ENCODE assay signal across 8 cellular contexts in genomic region chr1:207823880-207824566, GRCh38.
DNase-seq lines count a peak whose midpoint lies in the region; ATAC-seq and TF ChIP-seq lines count a peak whose summit lies in the region.

No MANE protein-coding gene starts in this region.

- H3K4me3 Mint-ChIP-seq in CD4-positive, alpha-beta T cell, result peak overlapping the region; percentile 94
- H3K4me3 Mint-ChIP-seq in activated CD4-positive, alpha-beta T cell treated with anti-CD3 and anti-CD28 coated beads, Interleukin-2, amount 10 ng/mL, durations not matched to agents 7 days and 5 days, result peak overlapping the region; percentile 70

- peaks cover 51 to 100% of the 10 kb centered on the region in 2 donors for H3K4me1 ChIP-seq in left lung

- TF ChIP-seq CTCF in CD4-positive, alpha-beta T cell (IDR thresholded peaks at IDR 0.05), result peak; percentile 67
- TF ChIP-seq CTCF in left lung (IDR thresholded peaks at IDR 0.05), result peak; percentile 44 to 76

- intact Hi-C loops in CD4-positive, alpha-beta T cell (cut with DNase I, micrococcal nuclease), result no loop called here
- intact Hi-C loops in left lung (cut with DNase I), result no loop called here

- H3K36me3 Mint-ChIP-seq in CD4-positive, alpha-beta T cell (ENCODE audit: low read depth), result peaks cover 43% of the 10 kb centered on the region
- peaks cover 24% of the 10 kb centered on the region for H3K36me3 Mint-ChIP-seq in activated CD4-positive, alpha-beta T cell treated with anti-CD3 and anti-CD28 coated beads, Interleukin-2, amount 10 ng/mL, durations not matched to agents 7 days and 5 days (ENCODE audit: low read depth)

- peak overlapping the region; percentile 38 to 59 for H3K4me3 ChIP-seq in left lung

- H3K27me3 Mint-ChIP-seq in CD4-positive, alpha-beta T cell, result peaks cover 5% of the 10 kb centered on the region
- peaks cover 2% of the 10 kb centered on the region for H3K27me3 Mint-ChIP-seq in activated CD4-positive, alpha-beta T cell treated with anti-CD3 and anti-CD28 coated beads, Interleukin-2, amount 10 ng/mL, durations not matched to agents 7 days and 5 days

- H3K27me3 ChIP-seq in CD4-positive, alpha-beta T cell (ENCODE audit: control insufficient read depth, insufficient read depth, low read length), result no peaks in the 10 kb centered on the region
- H3K27me3 ChIP-seq in left lung, result no peaks in the 10 kb centered on the region

- peak overlapping the region; percentile 91 for H3K27ac ChIP-seq in CD4-positive, alpha-beta T cell (ENCODE audit: low read depth, low read length)
- H3K27ac ChIP-seq in cingulate gyrus (ENCODE audit: low read depth, low read length), result peak overlapping the region; percentile 100
- peak overlapping the region; percentile 95 to 98 for H3K27ac ChIP-seq in left lung

- H3K27ac Mint-ChIP-seq in CD4-positive, alpha-beta T cell, result peak overlapping the region; percentile 98
- H3K27ac Mint-ChIP-seq in activated CD4-positive, alpha-beta T cell treated with anti-CD3 and anti-CD28 coated beads, Interleukin-2, amount 10 ng/mL, durations not matched to agents 7 days and 5 days, result peak overlapping the region; percentile 95

- CTCF ChIA-PET in CD4-positive, alpha-beta T cell (lab: Charles Lee), result interaction anchor here (0.6 to 3.3 kb wide), 14 partner anchors 9 to 140 kb away, joined by 3 to 53 read pairs (median 6); no protein-coding TSS in a partner anchor
- CTCF ChIA-PET in activated CD4-positive, alpha-beta T cell treated with anti-CD3 and anti-CD28 coated beads, Interleukin-2, amount 10 ng/mL, durations not matched to agents 7 days and 5 days (lab: Charles Lee), result interaction anchor here (0.6 to 4.6 kb wide), 18 partner anchors 8 to 139 kb away, joined by 3 to 39 read pairs (median 6); no protein-coding TSS in a partner anchor

- peak; percentile 56 for ATAC-seq in CD4-positive, alpha-beta T cell (ENCODE audit: poor library complexity)
- peak; percentile 15 for ATAC-seq in GM21367 (IDR thresholded peaks at IDR 0.05; ENCODE audit: unreplicated experiment)
- ATAC-seq in left lung, result peak; percentile 67
- ATAC-seq in GM19328 (IDR thresholded peaks at IDR 0.05; ENCODE audit: unreplicated experiment), result no peak

- H3K4me1 Mint-ChIP-seq in CD4-positive, alpha-beta T cell (ENCODE audit: low read depth), result peaks cover 85% of the 10 kb centered on the region
- H3K4me1 Mint-ChIP-seq in activated CD4-positive, alpha-beta T cell treated with anti-CD3 and anti-CD28 coated beads, Interleukin-2, amount 10 ng/mL, durations not matched to agents 7 days and 5 days, result peaks cover 74% of the 10 kb centered on the region

- H3K36me3 ChIP-seq in left lung, result peaks cover 0 to 13% of the 10 kb centered on the region in 2 donors

- peak; percentile 58 to 88 (median 70) for DNase-seq in CD4-positive, alpha-beta T cell
- DNase-seq in M059J (ENCODE audit: low read depth) (peak; percentile 32), left lung (peak; percentile 80 to 86)
- peak; percentile 86 for DNase-seq in activated CD4-positive, alpha-beta T cell treated with anti-CD3 and anti-CD28 coated beads, Interleukin-2, amount 10 ng/mL, durations not matched to agents 7 days and 5 days
- DNase-seq in stimulated activated CD4-positive, alpha-beta T cell treated with anti-CD3 and anti-CD28 coated beads, Interleukin-1b, Interleukin-23, amount 100 ng/mL, for 4 hours (ENCODE audit: low read depth in 2 of 2), result peak; percentile 52 to 62

- H3K9me3 ChIP-seq in CD4-positive, alpha-beta T cell (ENCODE audit: control insufficient read depth, low read length), result no peaks in the 10 kb centered on the region
- no peaks in the 10 kb centered on the region for H3K9me3 ChIP-seq in left lung

- POLR2A ChIA-PET in CD4-positive, alpha-beta T cell (lab: Charles Lee), result interaction anchor here (0.5 to 3.3 kb wide), 22 partner anchors 8 to 502 kb away, joined by 3 to 158 read pairs (median 8); partner anchors contain the start of genes CD46, CD55 and PLXNA2
- POLR2A ChIA-PET in activated CD4-positive, alpha-beta T cell treated with anti-CD3 and anti-CD28 coated beads, Interleukin-2, amount 10 ng/mL, durations not matched to agents 7 days and 5 days (lab: Charles Lee), result interaction anchor here (0.5 to 1.1 kb wide), 3 partner anchors 36 to 545 kb away, joined by 3 to 5 read pairs (median 4); no protein-coding TSS in a partner anchor

- H3K9me3 Mint-ChIP-seq in CD4-positive, alpha-beta T cell, result peaks cover 2% of the 10 kb centered on the region
- H3K9me3 Mint-ChIP-seq in activated CD4-positive, alpha-beta T cell treated with anti-CD3 and anti-CD28 coated beads, Interleukin-2, amount 10 ng/mL, durations not matched to agents 7 days and 5 days, result no peaks in the 10 kb centered on the region

Comparison
In these comparisons a context has a peak if more than half of its experiments do, and no peak if none do; other contexts are left out.
1. DNase-seq: peak in every context shown above with its lines; median percentile 86 in activated CD4-positive, alpha-beta T cell treated with anti-CD3 and anti-CD28 coated beads, Interleukin-2, amount 10 ng/mL, durations not matched to agents 7 days and 5 days; 83 in left lung; 70 in CD4-positive, alpha-beta T cell; 57 in stimulated activated CD4-positive, alpha-beta T cell treated with anti-CD3 and anti-CD28 coated beads, Interleukin-1b, Interleukin-23, amount 100 ng/mL, for 4 hours; 32 in M059J.